Comparison of ENCODE assay signal across 8 cellular contexts in the genomic region with DNA sequence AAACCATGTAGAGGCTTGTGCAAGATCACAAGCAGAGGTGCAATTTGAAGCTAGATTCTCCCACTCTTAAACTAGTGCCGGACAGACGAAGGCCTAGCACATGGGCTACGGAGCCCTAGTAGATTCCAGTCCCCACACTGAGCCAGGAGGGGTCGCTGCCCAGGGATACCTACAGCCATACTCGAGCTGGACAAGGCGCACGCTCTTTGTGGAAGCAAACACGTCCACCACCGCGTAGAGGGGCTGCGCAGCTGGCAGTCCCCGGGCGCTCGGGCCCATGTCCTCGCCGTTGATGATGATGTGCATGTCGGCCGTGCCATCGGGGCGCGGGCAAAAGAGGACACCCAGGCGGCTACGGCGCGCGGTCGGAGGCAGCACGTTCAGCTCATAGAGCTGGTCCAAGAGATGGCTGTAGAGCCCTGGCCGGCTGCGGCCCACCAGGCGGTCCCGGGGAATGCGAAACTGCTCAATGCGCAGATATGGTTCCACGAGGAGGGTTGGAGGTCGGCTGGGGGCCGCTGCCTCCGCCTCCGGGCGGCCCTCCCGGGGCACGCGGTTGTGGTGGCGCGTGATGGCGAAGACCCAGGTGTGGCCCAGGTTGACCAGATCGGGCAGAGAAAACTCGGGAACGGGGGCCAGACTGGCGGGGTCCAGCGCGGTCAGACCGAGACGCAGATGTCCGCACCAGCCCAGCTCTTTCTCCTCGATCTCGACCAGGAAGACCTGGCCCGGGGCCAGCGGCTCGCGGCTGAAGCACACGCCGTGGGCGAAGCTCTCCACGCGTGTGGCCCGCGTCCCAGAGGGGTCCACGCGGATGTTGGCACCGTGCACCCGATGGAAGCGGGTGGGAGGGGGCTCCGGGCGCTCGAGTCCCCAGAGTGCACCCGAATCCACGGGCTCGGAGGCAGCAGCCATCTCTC. TPM values are rescaled to one million over a fixed set of nuclear protein-coding genes. Genes with fewer than 3 reads are reported as not detected.
DNase-seq lines count a peak whose midpoint lies in the region; ATAC-seq and TF ChIP-seq lines count a peak whose summit lies in the region.

No MANE protein-coding gene starts in this region.

- no peaks in the 10 kb centered on the region for H3K9me3 Mint-ChIP-seq in activated naive CD8-positive, alpha-beta T cell treated with anti-CD3 and anti-CD28 coated beads, Interleukin-2, amount 50 U/mL, for 24 hours
- peaks cover 11% of the 10 kb centered on the region for H3K9me3 Mint-ChIP-seq in glutamatergic neuron (ENCODE audit: unreplicated experiment)

- DNase-seq in GM12864 (ENCODE audit: low read depth) (no peak), OCI-M2 (lab: John Stamatoyannopoulos, UW; ENCODE audit: unreplicated experiment) (peak; percentile 56), glutamatergic neuron (peak; percentile 92), nucleus accumbens (lab: John Stamatoyannopoulos, UW) (peak in 49 of 56 donors; percentile 12 to 72 (median 40)), upper lobe of right lung (peak; percentile 89), KBM-7 (no peak)
- peak; percentile 60 for DNase-seq in activated naive CD8-positive, alpha-beta T cell treated with anti-CD3 and anti-CD28 coated beads, Interleukin-2, amount 50 U/mL, for 24 hours

- intact Hi-C loops in upper lobe of right lung (cut with DNase I) = no loop called here

- peak overlapping the region; percentile 94 for H3K27ac Mint-ChIP-seq in activated naive CD8-positive, alpha-beta T cell treated with anti-CD3 and anti-CD28 coated beads, Interleukin-2, amount 50 U/mL, for 24 hours
- H3K27ac Mint-ChIP-seq in glutamatergic neuron (ENCODE audit: unreplicated experiment) = peak overlapping the region; percentile 92

- peaks cover 28% of the 10 kb centered on the region for H3K36me3 ChIP-seq in upper lobe of right lung

- peaks cover 51% of the 10 kb centered on the region for H3K4me1 Mint-ChIP-seq in activated naive CD8-positive, alpha-beta T cell treated with anti-CD3 and anti-CD28 coated beads, Interleukin-2, amount 50 U/mL, for 24 hours
- peaks cover 3% of the 10 kb centered on the region for H3K4me1 Mint-ChIP-seq in glutamatergic neuron (ENCODE audit: low read depth, unreplicated experiment)

- H3K4me3 ChIP-seq in GM12864 (ENCODE audit: low read depth, low read length) = peak overlapping the region; percentile 81
- H3K4me3 ChIP-seq in upper lobe of right lung = peak overlapping the region; percentile 80

- H3K36me3 Mint-ChIP-seq in activated naive CD8-positive, alpha-beta T cell treated with anti-CD3 and anti-CD28 coated beads, Interleukin-2, amount 50 U/mL, for 24 hours (ENCODE audit: low read depth) = peaks cover 5% of the 10 kb centered on the region
- no peaks in the 10 kb centered on the region for H3K36me3 Mint-ChIP-seq in glutamatergic neuron (ENCODE audit: unreplicated experiment)

- H3K4me1 ChIP-seq in upper lobe of right lung = peaks cover 8% of the 10 kb centered on the region

- no peaks in the 10 kb centered on the region for H3K27me3 ChIP-seq in upper lobe of right lung

- in situ Hi-C loops in KBM-7 (cut with MboI; ENCODE audit: low pct_unique_long_range_greater_than_20kb, low sequenced_read_pairs) = no loop called here

- H3K27me3 Mint-ChIP-seq in activated naive CD8-positive, alpha-beta T cell treated with anti-CD3 and anti-CD28 coated beads, Interleukin-2, amount 50 U/mL, for 24 hours = no peaks in the 10 kb centered on the region
- peaks cover 9% of the 10 kb centered on the region for H3K27me3 Mint-ChIP-seq in glutamatergic neuron (ENCODE audit: unreplicated experiment)

- H3K9me3 ChIP-seq in upper lobe of right lung = no peaks in the 10 kb centered on the region

- TF ChIP-seq CTCF in GM12864 (IDR thresholded peaks at IDR 0.05; ENCODE audit: low read depth, low read length, missing control alignments) (peak; percentile 43), glutamatergic neuron (IDR thresholded peaks at IDR 0.05; ENCODE audit: partially characterized antibody, unreplicated experiment) (peak; percentile 71), upper lobe of right lung (IDR thresholded peaks at IDR 0.05) (peak; percentile 66)

- H3K4me3 Mint-ChIP-seq in activated naive CD8-positive, alpha-beta T cell treated with anti-CD3 and anti-CD28 coated beads, Interleukin-2, amount 50 U/mL, for 24 hours = peak overlapping the region; percentile 88
- H3K4me3 Mint-ChIP-seq in glutamatergic neuron (ENCODE audit: unreplicated experiment) = peak overlapping the region; percentile 89

- ATAC-seq in HG03159 (IDR thresholded peaks at IDR 0.05; ENCODE audit: unreplicated experiment) (peak; percentile 24), upper lobe of right lung (peak; percentile 85)
- ATAC-seq in activated naive CD8-positive, alpha-beta T cell treated with anti-CD3 and anti-CD28 coated beads, Interleukin-2, amount 50 U/mL, for 24 hours = peak; percentile 39

- H3K27ac ChIP-seq in upper lobe of right lung = peak overlapping the region; percentile 71

RNA-seq across cellular contexts. Expression of gene NEURL2, which starts 0.7 kb away (rescaled TPM):
- total RNA-seq in glutamatergic neuron (ENCODE audit: unreplicated experiment) (3.5 TPM), upper lobe of right lung (2.8 TPM)

RNA-seq across cellular contexts. Expression of gene CTSA, which starts 0.8 kb away (rescaled TPM):
- total RNA-seq in glutamatergic neuron (ENCODE audit: unreplicated experiment) (63.7 TPM), upper lobe of right lung (164 TPM)

RNA-seq across cellular contexts. Expression of gene SPATA25, which starts 2.9 kb away (rescaled TPM):
- total RNA-seq in glutamatergic neuron (ENCODE audit: unreplicated experiment) = 1.2 TPM
- 1.3 TPM for total RNA-seq in upper lobe of right lung

RNA-seq across cellular contexts. Expression of gene ZSWIM1, which starts 9.3 kb away (rescaled TPM):
- 10.2 TPM for total RNA-seq in glutamatergic neuron (ENCODE audit: unreplicated experiment)
- total RNA-seq in upper lobe of right lung = 9.6 TPM

RNA-seq across cellular contexts. Expression of gene PLTP, which starts 21.6 kb away (rescaled TPM):
- total RNA-seq in glutamatergic neuron (ENCODE audit: unreplicated experiment) = 29.7 TPM
- 65.9 TPM for total RNA-seq in upper lobe of right lung

Comparison
In these comparisons a context has a peak if more than half of its experiments do, and no peak if none do; other contexts are left out.
1. DNase-seq: peak in OCI-M2 (single experiment), activated naive CD8-positive, alpha-beta T cell treated with anti-CD3 and anti-CD28 coated beads, Interleukin-2, amount 50 U/mL, for 24 hours (single experiment), glutamatergic neuron (single experiment), nucleus accumbens (49 of 56) and upper lobe of right lung (single experiment); none in GM12864 (single experiment) and KBM-7 (single experiment).
2. ATAC-seq: peak in every context shown above with its lines; median percentile 85 in upper lobe of right lung; 39 in activated naive CD8-positive, alpha-beta T cell treated with anti-CD3 and anti-CD28 coated beads, Interleukin-2, amount 50 U/mL, for 24 hours; 24 in HG03159.
3. Peak in every context shown above with its lines, with median percentiles within 50 percentile points of each other: CTCF ChIP-seq.